Comparison of ENCODE assay signal across 1 cellular context in genomic region chr1:8848663-8849386, GRCh38.
TF ChIP-seq lines count a peak whose summit lies in the region.

No MANE protein-coding gene starts in this region.

TF ChIP-seq in HepG2, 621 proteins besides CTCF, POLR2A, EP300 and RAD21 (continued from another document and continues in another):
- no peak; the same call in 1 of the 2 replicates for TF ChIP-seq PATZ1 (CRISPR knock-in tag; IDR thresholded peaks at IDR 0.05)
- TF ChIP-seq ZNF891 (CRISPR knock-in tag; IDR thresholded peaks at IDR 0.05) = peak; percentile 34; the same call in 1 of the 2 replicates
- peak; percentile 60; the same call in 1 of the 2 replicates for TF ChIP-seq CEBPG (CRISPR knock-in tag; IDR thresholded peaks at IDR 0.05)
- peak; percentile 77 for TF ChIP-seq RXRA (CRISPR knock-in tag; IDR thresholded peaks at IDR 0.05)
- no peak for TF ChIP-seq ZNF678 (CRISPR knock-in tag; IDR thresholded peaks at IDR 0.05)
- TF ChIP-seq ZNF710 (CRISPR knock-in tag; IDR thresholded peaks at IDR 0.05; ENCODE audit: borderline replicate concordance) = no peak
- TF ChIP-seq PITX1 (CRISPR knock-in tag; IDR thresholded peaks at IDR 0.05) = peak; percentile 60
- peak; percentile 67; the same call in 1 of the 2 replicates for TF ChIP-seq ZNF800 (CRISPR knock-in tag; IDR thresholded peaks at IDR 0.05)
- peak; percentile 66 for TF ChIP-seq ELF3 (CRISPR knock-in tag; IDR thresholded peaks at IDR 0.05)
- TF ChIP-seq POGK (CRISPR knock-in tag; conservative IDR thresholded peaks at IDR 0.05) = peak; percentile 67; the same call in 1 of the 2 replicates
- 0 out of 2 replicates have a peak, but pooled peaks have one; percentile 19 for TF ChIP-seq CCDC6 (CRISPR knock-in tag; IDR thresholded peaks at IDR 0.05)
- no peak for TF ChIP-seq POLR2AphosphoS2 (IDR thresholded peaks at IDR 0.05; ENCODE audit: low read depth, low read length)
- TF ChIP-seq ZSCAN12 (CRISPR knock-in tag; IDR thresholded peaks at IDR 0.05) = no peak
- no peak for TF ChIP-seq ZNF224 (CRISPR knock-in tag; IDR thresholded peaks at IDR 0.05)
- no peak for TF ChIP-seq E2F2 (CRISPR knock-in tag; IDR thresholded peaks at IDR 0.05; ENCODE audit: borderline replicate concordance)
- peak; percentile 74 for TF ChIP-seq ZNF501 (CRISPR knock-in tag; IDR thresholded peaks at IDR 0.05)
- peak; percentile 76 for TF ChIP-seq HNF4A (CRISPR knock-in tag; IDR thresholded peaks at IDR 0.05)
- peak; percentile 49 for TF ChIP-seq ZFY (CRISPR knock-in tag; IDR thresholded peaks at IDR 0.05)
- TF ChIP-seq TGIF2 (CRISPR knock-in tag; IDR thresholded peaks at IDR 0.05) = no peak
- TF ChIP-seq ZNF563 (CRISPR knock-in tag; IDR thresholded peaks at IDR 0.05) = no peak
- TF ChIP-seq SP140L (CRISPR knock-in tag; IDR thresholded peaks at IDR 0.05; ENCODE audit: borderline replicate concordance) = no peak
- TF ChIP-seq ZNF383 (CRISPR knock-in tag; IDR thresholded peaks at IDR 0.05; ENCODE audit: borderline replicate concordance) = no peak
- TF ChIP-seq PBX3 (CRISPR knock-in tag; IDR thresholded peaks at IDR 0.05; ENCODE audit: borderline replicate concordance) = no peak
- no peak for TF ChIP-seq MIXL1 (CRISPR knock-in tag; IDR thresholded peaks at IDR 0.05)
- peak; percentile 87 for TF ChIP-seq UBTF (CRISPR knock-in tag; IDR thresholded peaks at IDR 0.05)
- no peak for TF ChIP-seq TAF15 (IDR thresholded peaks at IDR 0.05; ENCODE audit: low read depth, low read length, poor library complexity, severe bottlenecking)
- TF ChIP-seq ZNF430 (CRISPR knock-in tag; IDR thresholded peaks at IDR 0.05) = no peak
- TF ChIP-seq MAFK (conservative IDR thresholded peaks at IDR 0.05 in 1 of 2, IDR thresholded peaks at IDR 0.05 in 1 of 2; ENCODE audit: low read length in 2 of 2) = no peak
- TF ChIP-seq ELF1 (CRISPR knock-in tag; IDR thresholded peaks at IDR 0.05) = peak; percentile 66
- no peak for TF ChIP-seq ZNF101 (CRISPR knock-in tag; IDR thresholded peaks at IDR 0.05; ENCODE audit: borderline replicate concordance, low read depth)
- no peak for TF ChIP-seq CREM (IDR thresholded peaks at IDR 0.05)
- no peak for TF ChIP-seq CREM (CRISPR knock-in tag; IDR thresholded peaks at IDR 0.05)
- no peak for TF ChIP-seq TCF7 (IDR thresholded peaks at IDR 0.05; ENCODE audit: low read depth)
- TF ChIP-seq NFE2L2 (IDR thresholded peaks at IDR 0.05; ENCODE audit: low read length) = no peak
- TF ChIP-seq DMTF1 (CRISPR knock-in tag; IDR thresholded peaks at IDR 0.05) = no peak
- no peak for TF ChIP-seq ZFP82 (CRISPR knock-in tag; IDR thresholded peaks at IDR 0.05; ENCODE audit: borderline replicate concordance)
- TF ChIP-seq ZNF576 (CRISPR knock-in tag; IDR thresholded peaks at IDR 0.05) = no peak
- TF ChIP-seq RNF2 (conservative IDR thresholded peaks at IDR 0.05; ENCODE audit: low read depth) = no peak
- 0 out of 2 replicates have a peak, but pooled peaks have one; percentile 58 for TF ChIP-seq ZFP1 (CRISPR knock-in tag; IDR thresholded peaks at IDR 0.05)
- TF ChIP-seq ZNF607 (CRISPR knock-in tag; IDR thresholded peaks at IDR 0.05; ENCODE audit: borderline replicate concordance) = peak; percentile 57; the same call in 1 of the 2 replicates
- TF ChIP-seq MTERF4 (CRISPR knock-in tag; IDR thresholded peaks at IDR 0.05) = peak; percentile 83
- peak; percentile 92 for TF ChIP-seq XRCC5 (optimal IDR thresholded peaks at IDR 0.05; ENCODE audit: low read length)
- TF ChIP-seq ZBED4 (CRISPR knock-in tag; IDR thresholded peaks at IDR 0.05; ENCODE audit: borderline replicate concordance) = peak; percentile 75
